Comparison of ENCODE assay signal across 21 cellular contexts in the genomic region with DNA sequence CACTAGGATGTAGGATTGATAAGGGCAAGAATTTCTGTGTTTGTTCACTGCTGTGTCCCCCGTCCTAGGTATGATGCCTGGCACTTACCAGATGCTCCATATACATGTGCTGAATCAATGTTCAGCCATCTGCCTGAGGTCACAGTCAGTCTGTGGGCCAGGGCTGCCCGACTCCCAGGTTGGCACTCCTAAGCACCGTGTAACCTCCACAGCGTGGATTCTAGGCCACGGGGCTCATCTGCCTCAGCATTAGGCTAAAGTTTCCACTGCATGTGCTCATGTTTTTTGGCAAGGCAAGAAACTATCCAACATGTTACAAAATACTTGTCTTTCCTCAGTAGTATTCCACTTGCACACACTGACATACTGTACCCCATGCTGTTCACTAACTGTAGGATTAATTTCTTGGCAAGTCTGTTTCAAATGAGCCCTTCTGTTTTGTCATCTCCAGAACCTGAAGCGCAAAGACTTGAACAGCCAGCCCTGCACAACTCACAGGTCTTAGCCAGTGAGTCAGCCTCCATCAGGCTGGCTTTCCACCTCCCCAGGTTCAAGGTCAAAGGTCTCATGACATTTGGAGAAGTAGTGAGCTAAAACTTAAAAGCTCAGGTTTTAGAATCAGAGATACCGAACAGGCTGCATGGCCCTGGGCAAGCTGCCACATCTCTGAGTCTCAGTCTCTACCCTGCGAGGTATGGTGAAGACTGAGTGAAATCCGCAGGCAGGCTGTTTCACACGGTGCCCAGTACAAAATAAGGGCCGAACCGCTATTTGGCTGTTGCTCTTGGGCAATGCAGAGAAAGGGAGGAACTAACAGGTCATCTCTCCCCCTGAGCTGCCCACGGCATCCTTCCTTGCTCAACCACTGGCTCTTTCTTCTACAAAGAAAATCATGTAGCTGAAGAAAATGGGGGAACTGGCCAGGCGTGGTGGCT. TPM values are rescaled to one million over a fixed set of nuclear protein-coding genes. Genes with fewer than 3 reads are reported as not detected.
DNase-seq lines count a peak whose midpoint lies in the region; ATAC-seq, FAIRE-seq and TF ChIP-seq lines count a peak whose summit lies in the region.
"Had no signal": no experiment of that assay in that cellular context is flagged by ENCODE, and none has a peak within 500 bp of the region (broad histone marks: within the 10 kb centered on the region; RNA-seq: fewer than 3 reads in every experiment).

No MANE protein-coding gene starts in this region.

- H3K9me2 ChIP-seq in MM.1S (replicated peaks; ENCODE audit: insufficient read depth, low read length): no peaks in the 10 kb centered on the region

- H3K4me1 ChIP-seq in HEK293 (ENCODE audit: control insufficient read depth, insufficient read depth, low read length) (no peaks in the 10 kb centered on the region), GM12878 (ENCODE audit: control insufficient read depth, insufficient read depth, low read length) (peaks cover 3% of the 10 kb centered on the region; the same call in 1 of the 2 replicates), neutrophil (ENCODE audit: control insufficient read depth in 1 of 2, insufficient read depth in 1 of 2, low read depth in 1 of 2, low read length in 1 of 2) (peaks cover 43 to 54% of the 10 kb centered on the region in 2 experiments), MM.1S (ENCODE audit: low read length) (no peaks in the 10 kb centered on the region)
- H3K4me1 ChIP-seq: esophagus muscularis mucosa, gastroesophageal sphincter, prostate gland had no signal

- RAD21 ChIA-PET in GM12878 (lab: Charles Lee; ENCODE audit: unreplicated experiment): no interaction called here

- H2AFZ ChIP-seq in GM12878 (ENCODE audit: control insufficient read depth, low read depth, low read length) (no peak overlapping the region), MM.1S (ENCODE audit: low read length) (no peak overlapping the region)

- H3K36me3 ChIP-seq in HEK293 (ENCODE audit: control insufficient read depth in 2 of 2, insufficient read depth in 1 of 2, low read length in 2 of 2) (peaks cover 36 to 89% of the 10 kb centered on the region in 2 experiments), GM12878 (ENCODE audit: control insufficient read depth in 2 of 2, insufficient read depth in 2 of 2, low read length in 1 of 2) (peaks cover 7 to 17% of the 10 kb centered on the region in 2 experiments), neutrophil (peaks cover 86% of the 10 kb centered on the region), MM.1S (replicated peaks; ENCODE audit: insufficient read depth, low read length) (peaks cover 7% of the 10 kb centered on the region)

- no peak for TF ChIP-seq EP300 in GM12878 (IDR thresholded peaks at IDR 0.05; ENCODE audit: borderline replicate concordance in 1 of 2, control insufficient read depth in 1 of 2, low read depth in 2 of 2, low read length in 2 of 2)

- POLR2A ChIA-PET in HEK293 (lab: Yijun Ruan, JAX): interaction anchor here (1.2 kb wide), 1 partner anchor 13 kb away, joined by 5 read pairs; no protein-coding TSS in a partner anchor
- POLR2A ChIA-PET in GM12878 (lab: Charles Lee): interaction anchor here (1.2 kb wide), 1 partner anchor 12 kb away, joined by 6 read pairs; no protein-coding TSS in a partner anchor

- no peaks in the 10 kb centered on the region for H4K20me1 ChIP-seq in GM12878 (ENCODE audit: control insufficient read depth, insufficient read depth)
- no peaks in the 10 kb centered on the region for H4K20me1 ChIP-seq in MM.1S (ENCODE audit: insufficient read depth, low read length)

- no peaks in the 10 kb centered on the region for H3K9me3 ChIP-seq in HEK293 (ENCODE audit: control insufficient read depth, insufficient read depth, low read depth, low read length)
- no peaks in the 10 kb centered on the region for H3K9me3 ChIP-seq in GM12878 (replicated peaks; ENCODE audit: control insufficient read depth, insufficient read depth, low read length)
- no peaks in the 10 kb centered on the region for H3K9me3 ChIP-seq in neutrophil
- no peaks in the 10 kb centered on the region for H3K9me3 ChIP-seq in MM.1S (replicated peaks; ENCODE audit: insufficient read depth, low read length)
- H3K9me3 ChIP-seq: esophagus muscularis mucosa, gastroesophageal sphincter, prostate gland had no signal

- BruUV-seq in GM12878 (replicated peaks; lab: Mats Ljungman, UMichigan): TSS peak; percentile 8

- H3K4me2 ChIP-seq in GM12878 (ENCODE audit: control insufficient read depth, insufficient read depth) (no peak overlapping the region), MM.1S (ENCODE audit: low read depth, low read length) (no peak overlapping the region)

- intact Hi-C loops in GM12878 (cut with micrococcal nuclease; ENCODE audit: unreplicated experiment): no loop called here

- WGBS in GM12878 (ENCODE audit: insufficient coverage, insufficient replicate concordance, low lambda C conversion rate, missing lambda C conversion rate): 92% methylated on average over 14 of the region's 14 CpGs

- DNase-seq in NOMO-1 treated with DMSO at 0.1 percent for 48 hours (lab: John Stamatoyannopoulos, UW; ENCODE audit: unreplicated experiment): peak; percentile 89
- no peak for DNase-seq in GM12878 (ENCODE audit: low read depth, low spot score)
- DNase-seq in NCI-H345 (lab: John Stamatoyannopoulos, UW): no peak
- no peak for DNase-seq in MM.1S
- no peak for DNase-seq in NK-92 (lab: John Stamatoyannopoulos, UW; ENCODE audit: unreplicated experiment)
- DNase-seq: Calu3; IMR-90; mesendoderm; NCI-H2029 treated with DMSO at 0.1 percent for 48 hours; NCI-H446 treated with DMSO at 0.1 percent for 48 hours; stimulated activated CD4-positive, alpha-beta T cell treated with anti-CD3 and anti-CD28 coated beads, Interleukin-2, amount 100 ng/mL, for 48 hours; T-helper 1 cell; WERI-Rb-1 had no signal

- no peak overlapping the region for H3K27ac ChIP-seq in HEK293 (ENCODE audit: extremely low read depth, low read depth, low read length)
- no peak overlapping the region for H3K27ac ChIP-seq in GM12878 (ENCODE audit: control insufficient read depth, insufficient read depth)
- peak overlapping the region; percentile 90 for H3K27ac ChIP-seq in neutrophil
- no peak overlapping the region for H3K27ac ChIP-seq in MM.1S (ENCODE audit: low read length)
- H3K27ac ChIP-seq: cardiac muscle cell, esophagus muscularis mucosa, gastroesophageal sphincter, prostate gland, WERI-Rb-1 had no signal

- no peak for TF ChIP-seq RAD21 in GM12878 (IDR thresholded peaks at IDR 0.05; ENCODE audit: insufficient read depth, low read depth, low read length)

- H3K79me2 ChIP-seq in GM12878 (ENCODE audit: control insufficient read depth, insufficient read depth, low read length) (peaks cover 3% of the 10 kb centered on the region; the same call in 1 of the 2 replicates), MM.1S (ENCODE audit: low read length) (peaks cover 5% of the 10 kb centered on the region; the same call in 1 of the 2 replicates)

- TF ChIP-seq CTCF in HEK293 (tag by site-specific recombination; IDR thresholded peaks at IDR 0.05) (no peak), GM12878 (IDR thresholded peaks at IDR 0.05 in 2 of 3, conservative IDR thresholded peaks at IDR 0.05 in 1 of 3; ENCODE audit: control insufficient read depth in 2 of 3, extremely low read depth in 1 of 3, insufficient read depth in 1 of 3, low read depth in 3 of 3, low read length in 3 of 3) (no peak), neutrophil (IDR thresholded peaks at IDR 0.05) (no peak), MM.1S (IDR thresholded peaks at IDR 0.05; ENCODE audit: low read length) (no peak)

- FAIRE-seq in GM12878 (lab: Jason Lieb, UNC): no peak

- CTCF ChIA-PET in HEK293 (lab: Yijun Ruan, JAX) (interaction anchor here (0.6 to 1.6 kb wide), 4 partner anchors 18 to 542 kb away, joined by 3 to 4 read pairs (median 3); no protein-coding TSS in a partner anchor), GM12878 (lab: Yijun Ruan, JAX) (no interaction called here)

- H3K4me3 ChIP-seq in HEK293 (ENCODE audit: low read depth, low read length) (no peak overlapping the region), GM12878 (no peak overlapping the region), neutrophil (ENCODE audit: low read depth in 1 of 2, low read length in 1 of 2) (peak overlapping the region; percentile 22 to 29), MM.1S (ENCODE audit: low read length) (no peak overlapping the region)
- H3K4me3 ChIP-seq: cardiac muscle cell, esophagus muscularis mucosa, gastroesophageal sphincter, prostate gland had no signal

- ATAC-seq in GM12878 (no peak), HG02623 (IDR thresholded peaks at IDR 0.05; ENCODE audit: unreplicated experiment) (no peak)
- ATAC-seq: gastroesophageal sphincter, Right ventricle myocardium inferior had no signal

- H3K9ac ChIP-seq in GM12878 (ENCODE audit: control insufficient read depth, insufficient read depth, low read length) (no peak overlapping the region), MM.1S (ENCODE audit: low read length) (no peak overlapping the region)

- in situ Hi-C loops in GM12878 (cut with MboI): no loop called here

- TF ChIP-seq POLR2A in GM12878 (IDR thresholded peaks at IDR 0.05; ENCODE audit: low read depth, low read length): no peak

- H3F3A ChIP-seq in MM.1S (ENCODE audit: insufficient read depth, low read length): no peaks in the 10 kb centered on the region

- H3K27me3 ChIP-seq in GM12878 (replicated peaks in 1 of 2; ENCODE audit: control insufficient read depth in 2 of 2, insufficient read depth in 2 of 2, low read length in 1 of 2) (no peaks in the 10 kb centered on the region), neutrophil (no peaks in the 10 kb centered on the region), MM.1S (replicated peaks; ENCODE audit: insufficient read depth, low read length) (no peaks in the 10 kb centered on the region)
- H3K27me3 ChIP-seq: cardiac muscle cell, esophagus muscularis mucosa, gastroesophageal sphincter had no signal

- SMC1A ChIA-PET in GM12878 (lab: Charles Lee; ENCODE audit: uncharacterized antibody, unreplicated experiment): no interaction called here

RNA-seq across cellular contexts. Expression of a gene that starts 7.2 kb away (rescaled TPM):
- 43.7 and 49.9 TPM in 2 replicates for total RNA-seq in GM12878 (2013; cell fraction: nucleolus; rRNA removed)
- 27.4 and 28.1 TPM in 2 replicates for total RNA-seq in GM12878 (2014; rRNA removed)
- 28.9 and 29.1 TPM in 2 replicates for total RNA-seq in GM12878 (2014; rRNA removed; fragmentation: Illumina TruSeq; extraction: Trizol)
- total RNA-seq in GM12878 (2021): 31.1 and 34.0 TPM in 2 replicates
- polyA plus RNA-seq in GM12878 (2011; ENCODE audit: low read depth): 22.8 TPM
- polyA plus RNA-seq in GM12878 (2011; rRNA removed): 44.7 and 45.4 TPM in 2 replicates
- polyA plus RNA-seq in GM12878 (2011; cell fraction: cytosol; rRNA removed): 43.5 and 44.8 TPM in 2 replicates
- polyA plus RNA-seq in GM12878 (2011; cell fraction: nucleus; rRNA removed): 22.0 and 25.2 TPM in 2 replicates
- polyA plus RNA-seq in GM12878 (2012): 19.4 and 24.6 TPM in 2 replicates
- polyA plus RNA-seq in GM12878 (2014; fragmentation: Illumina TruSeq; extraction: Trizol): 37.4 and 43.1 TPM in 2 replicates
- 1 to 10 TPM; 3.2 to 8.0 TPM for polyA plus RNA-seq in GM12878 (2014; fragmentation: Nextera tagmentation; extraction: Ambion mirVana)
- polyA plus RNA-seq in GM12878 (2014; rRNA removed): 43.3 and 45.3 TPM in 2 replicates
- polyA plus RNA-seq in GM12878 (2016; fragmentation: Nextera tagmentation; extraction: Ambion mirVana): 10 to 100 TPM; 60.7 to 60.8 TPM
- polyA minus RNA-seq in GM12878 (2011; rRNA and poly(A)+ RNA removed): 32.3 and 34.5 TPM in 2 replicates
- 10.9 and 14.2 TPM in 2 replicates for polyA minus RNA-seq in GM12878 (2011; cell fraction: cytosol; rRNA and poly(A)+ RNA removed)
- 9.7 and 17.6 TPM in 2 replicates for polyA minus RNA-seq in GM12878 (2011; cell fraction: nucleus; rRNA and poly(A)+ RNA removed)

RNA-seq across cellular contexts. Expression of a gene that starts 13.8 kb away (rescaled TPM):
- total RNA-seq in GM12878 (2013; cell fraction: nucleolus; rRNA removed): 35.2 and 38.1 TPM in 2 replicates
- 10.7 and 12.3 TPM in 2 replicates for total RNA-seq in GM12878 (2014; rRNA removed)
- total RNA-seq in GM12878 (2014; rRNA removed; fragmentation: Illumina TruSeq; extraction: Trizol): 9.3 and 10.3 TPM in 2 replicates
- 11.3 and 11.6 TPM in 2 replicates for total RNA-seq in GM12878 (2021)
- polyA plus RNA-seq in GM12878 (2011; ENCODE audit: low read depth): 4.9 TPM
- polyA plus RNA-seq in GM12878 (2011; rRNA removed): 17.5 and 18.8 TPM in 2 replicates
- 16.7 and 17.6 TPM in 2 replicates for polyA plus RNA-seq in GM12878 (2011; cell fraction: cytosol; rRNA removed)
- polyA plus RNA-seq in GM12878 (2011; cell fraction: nucleus; rRNA removed): 13.3 and 14.5 TPM in 2 replicates
- polyA plus RNA-seq in GM12878 (2012): 8.5 and 11.1 TPM in 2 replicates
- polyA plus RNA-seq in GM12878 (2014; fragmentation: Illumina TruSeq; extraction: Trizol): 8.8 and 10.6 TPM in 2 replicates
- 1 to 10 TPM; 1.8 to 2.4 TPM for polyA plus RNA-seq in GM12878 (2014; fragmentation: Nextera tagmentation; extraction: Ambion mirVana)
- 10.6 and 11.7 TPM in 2 replicates for polyA plus RNA-seq in GM12878 (2014; rRNA removed)
- 1 to 10 TPM; 6.3 to 7.3 TPM for polyA plus RNA-seq in GM12878 (2016; fragmentation: Nextera tagmentation; extraction: Ambion mirVana)
- polyA minus RNA-seq in GM12878 (2011; rRNA and poly(A)+ RNA removed): 10.7 and 16.0 TPM in 2 replicates
- 4.7 and 5.3 TPM in 2 replicates for polyA minus RNA-seq in GM12878 (2011; cell fraction: cytosol; rRNA and poly(A)+ RNA removed)
- 6.2 and 9.9 TPM in 2 replicates for polyA minus RNA-seq in GM12878 (2011; cell fraction: nucleus; rRNA and poly(A)+ RNA removed)

RNA-seq across cellular contexts. Expression of a gene that starts 18.3 kb away (rescaled TPM):
- total RNA-seq in GM12878 (2013; cell fraction: nucleolus; rRNA removed): 14.4 and 17.1 TPM in 2 replicates
- total RNA-seq in GM12878 (2014; rRNA removed) (32.6 and 36.7 TPM in 2 replicates), GM12878 (2014; rRNA removed; fragmentation: Illumina TruSeq; extraction: Trizol) (46.2 and 54.6 TPM in 2 replicates), GM12878 (2021) (18.9 and 23.0 TPM in 2 replicates)
- 32.0 TPM for polyA plus RNA-seq in GM12878 (2011; ENCODE audit: low read depth)
- polyA plus RNA-seq in GM12878 (2011; rRNA removed) (41.8 and 60.7 TPM in 2 replicates), GM12878 (2014; fragmentation: Illumina TruSeq; extraction: Trizol) (52.4 and 53.3 TPM in 2 replicates), GM12878 (2014; fragmentation: Nextera tagmentation; extraction: Ambion mirVana) (10 to 100 TPM; 28.6 to 60.9 TPM), GM12878 (2014; rRNA removed) (37.5 and 40.0 TPM in 2 replicates), GM12878 (2016; fragmentation: Nextera tagmentation; extraction: Ambion mirVana) (10 to 100 TPM; 56.9 to 59.0 TPM)
- 20.5 and 23.6 TPM in 2 replicates for polyA plus RNA-seq in GM12878 (2011; cell fraction: cytosol; rRNA removed)
- 6.5 and 9.3 TPM in 2 replicates for polyA plus RNA-seq in GM12878 (2011; cell fraction: nucleus; rRNA removed)
- 24.9 and 32.2 TPM in 2 replicates for polyA plus RNA-seq in GM12878 (2012)
- polyA minus RNA-seq in GM12878 (2011; rRNA and poly(A)+ RNA removed): 8.7 and 13.1 TPM in 2 replicates
- polyA minus RNA-seq in GM12878 (2011; cell fraction: cytosol; rRNA and poly(A)+ RNA removed): 7.4 and 14.0 TPM in 2 replicates
- polyA minus RNA-seq in GM12878 (2011; cell fraction: nucleus; rRNA and poly(A)+ RNA removed): 3.7 and 7.0 TPM in 2 replicates

RNA-seq across cellular contexts. Expression of a gene that starts 18.5 kb away (rescaled TPM):
- 11.7 and 12.6 TPM in 2 replicates for total RNA-seq in GM12878 (2013; cell fraction: nucleolus; rRNA removed)
- total RNA-seq in GM12878 (2014; rRNA removed) (10.7 and 14.4 TPM in 2 replicates), GM12878 (2014; rRNA removed; fragmentation: Illumina TruSeq; extraction: Trizol) (6.4 and 7.6 TPM in 2 replicates), GM12878 (2021) (23.0 and 23.3 TPM in 2 replicates)
- 6.4 TPM for polyA plus RNA-seq in GM12878 (2011; ENCODE audit: low read depth)
- polyA plus RNA-seq in GM12878 (2011; rRNA removed) (4.0 and 7.5 TPM in 2 replicates), GM12878 (2014; fragmentation: Illumina TruSeq; extraction: Trizol) (2.6 and 6.1 TPM in 2 replicates), GM12878 (2014; fragmentation: Nextera tagmentation; extraction: Ambion mirVana) (1 to 10 TPM in 1 of 2 experiments, under 1 TPM in 1; 0.66 to 1.1 TPM), GM12878 (2014; rRNA removed) (15.8 and 23.0 TPM in 2 replicates), GM12878 (2016; fragmentation: Nextera tagmentation; extraction: Ambion mirVana) (10 to 100 TPM; 22.3 to 22.9 TPM)
- polyA plus RNA-seq in GM12878 (2011; cell fraction: cytosol; rRNA removed): 8.6 and 11.8 TPM in 2 replicates
- polyA plus RNA-seq in GM12878 (2011; cell fraction: nucleus; rRNA removed): 79.9 and 80.0 TPM in 2 replicates
- polyA plus RNA-seq in GM12878 (2012): 11.7 and 12.5 TPM in 2 replicates
- 6.4 and 11.9 TPM in 2 replicates for polyA minus RNA-seq in GM12878 (2011; rRNA and poly(A)+ RNA removed)
- 4.8 and 5.2 TPM in 2 replicates for polyA minus RNA-seq in GM12878 (2011; cell fraction: cytosol; rRNA and poly(A)+ RNA removed)
- polyA minus RNA-seq in GM12878 (2011; cell fraction: nucleus; rRNA and poly(A)+ RNA removed): 10.2 and 16.4 TPM in 2 replicates

Comparison
In these comparisons a context has a peak if more than half of its experiments do, and no peak if none do; other contexts are left out.
1. H3K4me3 ChIP-seq: peak in neutrophil (2 of 2); none in HEK293 (single experiment), GM12878 (single experiment) and MM.1S (single experiment).